Comparison of ENCODE assay signal across 8 cellular contexts in genomic region chr19:12800344-12800732, GRCh38. TPM values are rescaled to one million over a fixed set of nuclear protein-coding genes. Genes with fewer than 3 reads are reported as not detected.
DNase-seq lines count a peak whose midpoint lies in the region; ATAC-seq, FAIRE-seq and TF ChIP-seq lines count a peak whose summit lies in the region.
"Had no signal": no experiment of that assay in that cellular context is flagged by ENCODE, and none has a peak within 500 bp of the region (broad histone marks: within the 10 kb centered on the region; RNA-seq: fewer than 3 reads in every experiment).

No MANE protein-coding gene starts in this region.

- no peak for TF ChIP-seq CTCF in breast epithelium (IDR thresholded peaks at IDR 0.05)
- no peak for TF ChIP-seq CTCF in pancreas (IDR thresholded peaks at IDR 0.05)

- FAIRE-seq in pancreas (lab: Jason Lieb, UNC), result no peak

- H3K4me3 ChIP-seq in HUES64 (ENCODE audit: low read length) (peak overlapping the region; percentile 77), breast epithelium (peak overlapping the region; percentile 77 to 96 (median 89)), pancreas (peak overlapping the region in 3 of 4 donors; percentile 64 to 89 (median 78))

- no peaks in the 10 kb centered on the region for H3K9me3 ChIP-seq in HUES64 (ENCODE audit: insufficient read depth, low read depth, low read length)
- no peaks in the 10 kb centered on the region for H3K9me3 ChIP-seq in breast epithelium
- no peaks in the 10 kb centered on the region for H3K9me3 ChIP-seq in pancreas

- ATAC-seq in pancreas, result no peak
- ATAC-seq in GM18505 (IDR thresholded peaks at IDR 0.05; ENCODE audit: unreplicated experiment), result no peak

- no peak overlapping the region for H3K9ac ChIP-seq in HUES64 (ENCODE audit: low read depth, low read length)

- H3K4me1 ChIP-seq in HUES64 (ENCODE audit: insufficient read depth, low read length) (peaks cover 13% of the 10 kb centered on the region), breast epithelium (peaks cover 0 to 13% of the 10 kb centered on the region in 2 donors), pancreas (peaks cover 0 to 12% (median 3%) of the 10 kb centered on the region in 3 donors)

- intact Hi-C loops in breast epithelium (cut with DNase I; ENCODE audit: low total_unique reads), result no loop called here
- intact Hi-C loops in pancreas (cut with DNase I), result loop anchor here in 1 of 3 donors (5.0 kb wide), 1 partner anchor 33 kb away; no protein-coding TSS in a partner anchor

- H3K27me3 ChIP-seq in HUES64 (ENCODE audit: insufficient read depth, low read length) (peaks cover 10% of the 10 kb centered on the region; the same call in 1 of the 2 replicates), breast epithelium (no peaks in the 10 kb centered on the region), pancreas (no peaks in the 10 kb centered on the region)

- H3K27ac ChIP-seq in HUES64 (ENCODE audit: low read depth, low read length), result no peak overlapping the region
- H3K27ac ChIP-seq in breast epithelium, result no peak overlapping the region
- peak overlapping the region in 1 of 4 donors; percentile 29 for H3K27ac ChIP-seq in pancreas

- WGBS in HUES64, result 89% methylated on average over 3 of the region's 3 CpGs
- 45 to 61% methylated on average over 3 of the region's 3 CpGs for WGBS in pancreas, 2 donors

- DNase-seq in breast epithelium (ENCODE audit: low spot score in 2 of 2), result no peak
- DNase-seq in pancreas, result peak in 1 of 6 donors; percentile 15
- DNase-seq in inferior parietal cortex (ENCODE audit: extremely low spot score), result no peak
- no peak for DNase-seq in NCI-H69 (lab: John Stamatoyannopoulos, UW)
- DNase-seq: aorta, NCI-H2171 treated with DMSO at 0.1 percent for 48 hours had no signal

- H3K36me3 ChIP-seq in HUES64 (ENCODE audit: insufficient read depth, low read length), result peaks cover 26% of the 10 kb centered on the region
- H3K36me3 ChIP-seq in breast epithelium, result no peaks in the 10 kb centered on the region
- peaks cover 0 to 11% (median 0%) of the 10 kb centered on the region in 3 donors for H3K36me3 ChIP-seq in pancreas

- no peak for TF ChIP-seq POLR2A in breast epithelium (IDR thresholded peaks at IDR 0.05)
- no peak for TF ChIP-seq POLR2A in GM18505 (IDR thresholded peaks at IDR 0.05; ENCODE audit: borderline replicate concordance, extremely low read depth, insufficient read depth, insufficient read length)

RNA-seq across cellular contexts. Expression of gene PRDX2, which starts 1.3 kb away (rescaled TPM):
- polyA plus RNA-seq in HUES64 (2013, experiment 1 of 2), result 317 TPM
- 333 TPM for polyA plus RNA-seq in HUES64 (2013, experiment 2 of 2)
- 100 to 1,000 TPM; 150 to 199 (median 199) TPM for total RNA-seq in breast epithelium
- 100 to 1,000 TPM in 4 of 6 donors, 10 to 100 TPM in 2; 77.5 to 109 (median 103) TPM for total RNA-seq in pancreas
- 100 to 1,000 TPM in 1 of 2 donors, 10 to 100 TPM in 1; 75.8 to 172 TPM for polyA plus RNA-seq in pancreas

RNA-seq across cellular contexts. Expression of gene THSD8, which starts 1.5 kb away (rescaled TPM):
- polyA plus RNA-seq in HUES64 (2013, experiment 1 of 2), result 8.9 TPM
- polyA plus RNA-seq in HUES64 (2013, experiment 2 of 2), result 15.8 TPM
- not detected for total RNA-seq in breast epithelium
- 1 to 10 TPM in 5 of 6 donors, under 1 TPM in 1; 0.90 to 3.9 (median 2.1) TPM for total RNA-seq in pancreas
- 1 to 10 TPM; 1.3 to 2.0 TPM for polyA plus RNA-seq in pancreas

RNA-seq across cellular contexts. Expression of gene RNASEH2A, which starts 6.0 kb away (rescaled TPM):
- polyA plus RNA-seq in HUES64 (2013, experiment 1 of 2), result 59.2 TPM
- 65.6 TPM for polyA plus RNA-seq in HUES64 (2013, experiment 2 of 2)
- total RNA-seq in breast epithelium (1 to 10 TPM; 5.2 to 8.8 (median 8.5) TPM), pancreas (1 to 10 TPM; 1.7 to 6.0 (median 3.0) TPM)
- 1 to 10 TPM; 3.9 to 5.5 TPM for polyA plus RNA-seq in pancreas

RNA-seq across cellular contexts. Expression of gene JUNB, which starts 9.1 kb away (rescaled TPM):
- 2.4 TPM for polyA plus RNA-seq in HUES64 (2013, experiment 1 of 2)
- polyA plus RNA-seq in HUES64 (2013, experiment 2 of 2), result 3.6 TPM
- total RNA-seq in breast epithelium (100 to 1,000 TPM; 108 to 581 (median 320) TPM), pancreas (100 to 1,000 TPM in 2 of 6 donors, 10 to 100 TPM in 4; 41.6 to 109 (median 70.7) TPM)
- 100 to 1,000 TPM; 172 to 206 TPM for polyA plus RNA-seq in pancreas

RNA-seq across cellular contexts. Expression of gene HOOK2, which starts 25.0 kb away (rescaled TPM):
- polyA plus RNA-seq in HUES64 (2013, experiment 1 of 2), result 23.3 TPM
- 23.0 TPM for polyA plus RNA-seq in HUES64 (2013, experiment 2 of 2)
- total RNA-seq in breast epithelium (100 to 1,000 TPM in 1 of 3 donors, 10 to 100 TPM in 2; 45.8 to 101 (median 98.6) TPM), pancreas (10 to 100 TPM; 37.7 to 60.9 (median 49.0) TPM)
- polyA plus RNA-seq in pancreas, result 100 to 1,000 TPM; 268 to 300 TPM
